ENCODE assay signal across 8 cellular contexts in genomic region chr3:156826144-156826895, GRCh38. TPM values are rescaled to one million over a fixed set of nuclear protein-coding genes. Genes with fewer than 3 reads are reported as not detected.
DNase-seq lines count a peak whose midpoint lies in the region; ATAC-seq lines count a peak whose summit lies in the region.

Gene LEKR1 (plus strand): TSS chr3:156826353. CDS start chr3:156829330, 2,977 bp downstream.

- no peaks in the 10 kb centered on the region for H3K27me3 Mint-ChIP-seq in activated CD4-positive, alpha-beta T cell treated with anti-CD3 and anti-CD28 coated beads for 36 hours

- ATAC-seq in GM18520 (IDR thresholded peaks at IDR 0.05; ENCODE audit: unreplicated experiment): peak; percentile 83
- ATAC-seq in HG03045 (IDR thresholded peaks at IDR 0.05; ENCODE audit: unreplicated experiment): peak; percentile 95
- ATAC-seq in activated CD4-positive, alpha-beta T cell treated with anti-CD3 and anti-CD28 coated beads for 36 hours: peak; percentile 77

- CTCF ChIA-PET in activated CD4-positive, alpha-beta T cell treated with anti-CD3 and anti-CD28 coated beads for 36 hours (lab: Charles Lee): interaction anchor here (1.1 kb wide), 1 partner anchor 311 kb away, joined by 4 read pairs; no protein-coding TSS in a partner anchor

- H3K27ac ChIP-seq in cingulate gyrus (ENCODE audit: low read depth, low read length) (peak within 1 kb of the TSS; percentile 82), layer of hippocampus (ENCODE audit: low read depth, low read length) (peak within 1 kb of the TSS; percentile 66)

- peaks cover 17% of the 10 kb centered on the region for H3K4me1 Mint-ChIP-seq in activated CD4-positive, alpha-beta T cell treated with anti-CD3 and anti-CD28 coated beads for 36 hours

- peak within 1 kb of the TSS; percentile 82 for H3K4me3 Mint-ChIP-seq in activated CD4-positive, alpha-beta T cell treated with anti-CD3 and anti-CD28 coated beads for 36 hours

- peak within 1 kb of the TSS; percentile 95 for H3K27ac Mint-ChIP-seq in activated CD4-positive, alpha-beta T cell treated with anti-CD3 and anti-CD28 coated beads for 36 hours

- POLR2A ChIA-PET in activated CD4-positive, alpha-beta T cell treated with anti-CD3 and anti-CD28 coated beads for 36 hours (lab: Charles Lee): no interaction called here

- H3K9me3 Mint-ChIP-seq in activated CD4-positive, alpha-beta T cell treated with anti-CD3 and anti-CD28 coated beads for 36 hours (ENCODE audit: low read depth): no peaks in the 10 kb centered on the region

- intact Hi-C loops in activated CD4-positive, alpha-beta T cell treated with anti-CD3 and anti-CD28 coated beads for 36 hours (cut with DNase I, micrococcal nuclease): loop anchor here (1.0 to 2.0 kb wide), 4 partner anchors 9 to 342 kb away; partner anchors contain the start of genes SSR3 (in 1 of the 2) and TIPARP (in 1 of the 2)

- DNase-seq in A172 (ENCODE audit: low spot score) (peak; percentile 84), NCI-H2227 treated with DMSO at 0.1 percent for 48 hours (lab: John Stamatoyannopoulos, UW) (peak; percentile 72)
- peak; percentile 76 for DNase-seq in activated CD4-positive, alpha-beta T cell treated with anti-CD3 and anti-CD28 coated beads for 36 hours
- peak; percentile 54 to 57 for DNase-seq in stimulated activated CD4-positive, alpha-beta T cell treated with anti-CD3 and anti-CD28 coated beads, Interleukin-15, amount 100 ng/mL, for 48 hours (ENCODE audit: low read depth in 2 of 2)

- peaks cover 2% of the 10 kb centered on the region for H3K36me3 Mint-ChIP-seq in activated CD4-positive, alpha-beta T cell treated with anti-CD3 and anti-CD28 coated beads for 36 hours (ENCODE audit: low read depth)

- H3K27me3 ChIP-seq in layer of hippocampus (ENCODE audit: control insufficient read depth, insufficient read depth, low read length): no peaks in the 10 kb centered on the region

RNA-seq across cellular contexts. Expression of gene LEKR1, which starts in this region (rescaled TPM):
- total RNA-seq in A172 (2014; rRNA removed; shearing (Covaris generic)): 0.72 and 0.96 TPM in 2 replicates
- under 1 TPM; 0.37 to 0.53 TPM for total RNA-seq in activated CD4-positive, alpha-beta T cell treated with anti-CD3 and anti-CD28 coated beads for 36 hours

Comparison
In these comparisons a context has a peak if more than half of its experiments do, and no peak if none do; other contexts are left out.
1. Peak in every context shown above with its lines: DNase-seq, ATAC-seq and H3K27ac ChIP-seq.
2. Peak in DNase-seq in A172; RNA of the gene not detected or under 1 TPM.
3. Peak in DNase-seq and ATAC-seq in activated CD4-positive, alpha-beta T cell treated with anti-CD3 and anti-CD28 coated beads for 36 hours; RNA of the gene not detected or under 1 TPM.